In genomic region chr1:91427741-91428140, GRCh38 we compare ENCODE assay signal across 26 cellular contexts. TPM values are rescaled to one million over a fixed set of nuclear protein-coding genes. Genes with fewer than 3 reads are reported as not detected.
A peak's percentile ranks its signal among the peaks of the same experiment; 100 is the strongest.
DNase-seq lines count a peak whose midpoint lies in the region; ATAC-seq and TF ChIP-seq lines count a peak whose summit lies in the region.
"Had no signal": no experiment of that assay in that cellular context is flagged by ENCODE, and none has a peak within 500 bp of the region (broad histone marks: within the 10 kb centered on the region; RNA-seq: fewer than 3 reads in every experiment).

No MANE protein-coding gene starts in this region.

- no peak overlapping the region for H3K4me3 ChIP-seq in HAP-1
- H3K4me3 ChIP-seq: adrenal gland, breast epithelium, transverse colon had no signal

- no peak overlapping the region for H4K8ac ChIP-seq in H9 (replicated peaks; ENCODE audit: insufficient read length, low read depth, low read length)

- H3K23me2 ChIP-seq in H9 (ENCODE audit: insufficient read length, low read depth, low read length, poor library complexity, severe bottlenecking) = no peaks in the 10 kb centered on the region

- no peak overlapping the region for H3K56ac ChIP-seq in H9 (ENCODE audit: insufficient read length, low read depth, low read length)

- H2BK120ac ChIP-seq in H9 (ENCODE audit: low read depth, low read length, poor library complexity, severe bottlenecking) = no peak overlapping the region

- H3K9ac ChIP-seq in H9 (ENCODE audit: extremely low read depth, insufficient read length, low read length) = no peak overlapping the region

- H3K27me3 ChIP-seq in H9 (ENCODE audit: insufficient read depth, low read length) (no peaks in the 10 kb centered on the region), HAP-1 (ENCODE audit: low read depth) (no peaks in the 10 kb centered on the region)
- H3K27me3 ChIP-seq: adrenal gland, BE2C, pancreas, transverse colon had no signal

- H3K9me3 ChIP-seq in H9 (ENCODE audit: control insufficient read depth, low read depth, low read length) (no peaks in the 10 kb centered on the region), HAP-1 (no peaks in the 10 kb centered on the region)
- H3K9me3 ChIP-seq: adrenal gland, BE2C, breast epithelium, pancreas, transverse colon had no signal

- no peak overlapping the region for H3K23ac ChIP-seq in H9 (ENCODE audit: insufficient read length, low read depth, low read length)

- no peak overlapping the region for H4K5ac ChIP-seq in H9 (ENCODE audit: insufficient read length, low read depth, low read length)

- no peaks in the 10 kb centered on the region for H3K36me3 ChIP-seq in HAP-1 (replicated peaks)
- H3K36me3 ChIP-seq: adrenal gland, BE2C, breast epithelium, pancreas, transverse colon had no signal

- peaks cover 5 to 11% of the 10 kb centered on the region in 2 experiments for H3K4me1 Mint-ChIP-seq in H9
- H3K4me1 Mint-ChIP-seq: naive B cell had no signal

- H3K18ac ChIP-seq in H9 (ENCODE audit: insufficient read length, low read depth, low read length) = no peak overlapping the region

- no peak overlapping the region for H3T11ph ChIP-seq in H9 (ENCODE audit: low read length)

- in situ Hi-C loops in HAP-1 (cut with MboI; ENCODE audit: low sequenced_read_pairs) = no loop called here

- H3K14ac ChIP-seq in H9 (ENCODE audit: insufficient read depth, low read length) = no peak overlapping the region

- no peaks in the 10 kb centered on the region for H4K20me1 ChIP-seq in H9 (ENCODE audit: control insufficient read depth, insufficient read depth, insufficient read length)

- H2AFZ ChIP-seq in H9 (ENCODE audit: low read length) = no peak overlapping the region

- no peak overlapping the region for H2BK5ac ChIP-seq in H9 (ENCODE audit: insufficient read length, low read length)

- no peak overlapping the region for H3K27ac ChIP-seq in H9 (ENCODE audit: insufficient read length, low read depth, low read length)
- H3K27ac ChIP-seq: 22Rv1, adrenal gland, breast epithelium, pancreas, RWPE1, transverse colon had no signal

- no peak overlapping the region for H2AK5ac ChIP-seq in H9 (ENCODE audit: insufficient read length, low read length)

- TF ChIP-seq CTCF in H9 (conservative IDR thresholded peaks at IDR 0.05) = no peak

- peaks cover 13% of the 10 kb centered on the region for H3K27me3 Mint-ChIP-seq in H9 (ENCODE audit: low read depth)

- ATAC-seq in HG03097 (IDR thresholded peaks at IDR 0.05; ENCODE audit: low FRiP score, unreplicated experiment) = no peak
- ATAC-seq: stimulated activated naive CD8-positive, alpha-beta T cell treated with anti-CD3 and anti-CD28 coated beads, Interleukin-15, Interleukin-2, amounts not matched to agents 100 U/mL and 50 U/mL, for 24 hours had no signal

- no peaks in the 10 kb centered on the region for H3K79me2 ChIP-seq in H9 (ENCODE audit: insufficient read depth, low read length)

- no peak overlapping the region for H2BK12ac ChIP-seq in H9 (ENCODE audit: insufficient read length, low read depth, low read length)

- H4K91ac ChIP-seq in H9 (ENCODE audit: insufficient read length, low read depth, low read length) = no peak overlapping the region

- DNase-seq in DMS 273 (lab: John Stamatoyannopoulos, UW; ENCODE audit: unreplicated experiment) (peak; percentile 21), DMS 273 treated with DMSO at 0.1 percent for 48 hours (lab: John Stamatoyannopoulos, UW) (no peak), H9 (peak; percentile 56), NCI-H510A treated with DMSO at 0.1 percent for 48 hours (lab: John Stamatoyannopoulos, UW) (peak; percentile 82), left kidney (ENCODE audit: low read depth, low spot score) (peak; percentile 26), HAP-1 (ENCODE audit: low spot score in 2 of 2) (no peak)
- DNase-seq in stimulated activated CD8-positive, alpha-beta memory T cell treated with anti-CD3 and anti-CD28 coated beads, Interleukin-4, amount 100 ng/mL, for 48 hours = no peak
- DNase-seq: activated CD4-positive, alpha-beta T cell treated with anti-CD3 and anti-CD28 coated beads for 48 hours; activated effector memory CD4-positive, alpha-beta T cell treated with anti-CD3 and anti-CD28 coated beads, Interleukin-2, amount 50 U/mL, for 16 hours; adrenal gland; BE2C; Calu3; cortex of kidney; foreskin fibroblast; HFFc6; hippocampal formation; mesenchymal stem cell; naive B cell; NCI-H2081 treated with DMSO at 0.1 percent for 48 hours; pancreas; stimulated activated naive CD8-positive, alpha-beta T cell treated with anti-CD3 and anti-CD28 coated beads, Interleukin-15, Interleukin-2, amounts not matched to agents 100 U/mL and 50 U/mL, for 24 hours; transverse colon had no signal

- no peaks in the 10 kb centered on the region for H3K4me1 ChIP-seq in H9 (ENCODE audit: insufficient read depth, low read length)
- no peaks in the 10 kb centered on the region for H3K4me1 ChIP-seq in HAP-1
- H3K4me1 ChIP-seq: adrenal gland, BE2C, breast epithelium, pancreas, transverse colon had no signal

- H3K4ac ChIP-seq in H9 (ENCODE audit: low read depth, low read length) = no peak overlapping the region

- no peaks in the 10 kb centered on the region; a peak in 2 of 5 replicates for H3K9me3 Mint-ChIP-seq in H9
- H3K9me3 Mint-ChIP-seq: HFFc6 had no signal

- peaks cover 0 to 5% (median 3%) of the 10 kb centered on the region in 3 experiments; a peak in 1 of 7 replicates for H3K36me3 Mint-ChIP-seq in H9 (ENCODE audit: insufficient read depth in 1 of 3, low read depth in 3 of 3)

- H2BK20ac ChIP-seq in H9 (ENCODE audit: low read depth, low read length, poor library complexity, severe bottlenecking) = no peak overlapping the region

- no peak overlapping the region for H3K4me2 ChIP-seq in H9 (ENCODE audit: insufficient read depth, insufficient read length, low read length)

- H3K4me3 Mint-ChIP-seq in H9 = peak overlapping the region in 1 of 2 experiments; percentile 46; a peak in 2 of 5 replicates
- H3K4me3 Mint-ChIP-seq: HFFc6, naive B cell had no signal

- H3K27ac Mint-ChIP-seq in H9 = no peak overlapping the region
- H3K27ac Mint-ChIP-seq: HFFc6 had no signal

- H3K79me1 ChIP-seq in H9 (ENCODE audit: insufficient read depth, low read depth, low read length, poor library complexity, severe bottlenecking) = no peaks in the 10 kb centered on the region

- no peak overlapping the region for H2BK15ac ChIP-seq in H9 (ENCODE audit: low read depth, low read length)

- no CpG with 5 or more reads among the region's 13 CpGs for WGBS in H9 (ENCODE audit: extremely low coverage, insufficient read length, low lambda C conversion rate)

RNA-seq across cellular contexts. Expression of gene HFM1, which starts 23.1 kb away (rescaled TPM):
- 2.1 and 2.4 TPM in 2 replicates for total RNA-seq in H9 (2021)
- total RNA-seq: Calu3, HFFc6 had no signal

Comparison
In these comparisons a context has a peak if more than half of its experiments do, and no peak if none do; other contexts are left out.
1. DNase-seq: peak in DMS 273 (single experiment), H9 (single experiment), NCI-H510A treated with DMSO at 0.1 percent for 48 hours (single experiment) and left kidney (single experiment); none in DMS 273 treated with DMSO at 0.1 percent for 48 hours (single experiment), HAP-1 (0 of 2) and stimulated activated CD8-positive, alpha-beta memory T cell treated with anti-CD3 and anti-CD28 coated beads, Interleukin-4, amount 100 ng/mL, for 48 hours (single experiment).